Comparison of ENCODE assay signal across 15 cellular contexts in genomic region chr13:71515639-71516038, GRCh38.
A peak's percentile ranks its signal among the peaks of the same experiment; 100 is the strongest.
DNase-seq lines count a peak whose midpoint lies in the region; ATAC-seq and TF ChIP-seq lines count a peak whose summit lies in the region.
"Had no signal": no experiment of that assay in that cellular context is flagged by ENCODE, and none has a peak within 500 bp of the region (broad histone marks: within the 10 kb centered on the region; RNA-seq: fewer than 3 reads in every experiment).

No MANE protein-coding gene starts in this region.

- no peaks in the 10 kb centered on the region for H3K4me1 ChIP-seq in HEK293 (ENCODE audit: control insufficient read depth, insufficient read depth, low read length)
- H3K4me1 ChIP-seq in mucosa of descending colon (ENCODE audit: low read depth) = no peaks in the 10 kb centered on the region
- H3K4me1 ChIP-seq: Peyer's patch had no signal

- CTCF ChIA-PET in HEK293 (lab: Yijun Ruan, JAX) = no interaction called here
- CTCF ChIA-PET in activated CD4-positive, alpha-beta memory T cell treated with anti-CD3 and anti-CD28 coated beads for 36 hours (lab: Charles Lee) = no interaction called here

- intact Hi-C loops in mucosa of descending colon (cut with DNase I, micrococcal nuclease) = no loop called here
- intact Hi-C loops in activated CD4-positive, alpha-beta memory T cell treated with anti-CD3 and anti-CD28 coated beads for 36 hours (cut with micrococcal nuclease) = no loop called here

- POLR2A ChIA-PET in HEK293 (lab: Yijun Ruan, JAX) = no interaction called here
- POLR2A ChIA-PET in activated CD4-positive, alpha-beta memory T cell treated with anti-CD3 and anti-CD28 coated beads for 36 hours (lab: Charles Lee) = no interaction called here

- no peak overlapping the region for H3K4me3 Mint-ChIP-seq in activated CD4-positive, alpha-beta memory T cell treated with anti-CD3 and anti-CD28 coated beads for 36 hours
- H3K4me3 Mint-ChIP-seq: CD8-positive, alpha-beta T cell; GM23338; HFFc6 had no signal

- H3K36me3 ChIP-seq in HEK293 (ENCODE audit: control insufficient read depth in 2 of 2, insufficient read depth in 1 of 2, low read length in 2 of 2) = no peaks in the 10 kb centered on the region
- H3K36me3 ChIP-seq in mucosa of descending colon (ENCODE audit: low read depth) = no peaks in the 10 kb centered on the region
- H3K36me3 ChIP-seq: Peyer's patch had no signal

- no peaks in the 10 kb centered on the region for H3K9me3 Mint-ChIP-seq in activated CD4-positive, alpha-beta memory T cell treated with anti-CD3 and anti-CD28 coated beads for 36 hours
- H3K9me3 Mint-ChIP-seq: CD8-positive, alpha-beta T cell; GM23338 had no signal

- H3K27me3 Mint-ChIP-seq in activated CD4-positive, alpha-beta memory T cell treated with anti-CD3 and anti-CD28 coated beads for 36 hours = no peaks in the 10 kb centered on the region

- H3K9me3 ChIP-seq in HEK293 (ENCODE audit: control insufficient read depth, insufficient read depth, low read depth, low read length) (no peaks in the 10 kb centered on the region), mucosa of descending colon (no peaks in the 10 kb centered on the region)
- H3K9me3 ChIP-seq: Peyer's patch had no signal

- no peak overlapping the region for H3K27ac ChIP-seq in HEK293 (ENCODE audit: extremely low read depth, low read depth, low read length)
- H3K27ac ChIP-seq: KMS-11, Peyer's patch had no signal

- no peaks in the 10 kb centered on the region for H3K36me3 Mint-ChIP-seq in activated CD4-positive, alpha-beta memory T cell treated with anti-CD3 and anti-CD28 coated beads for 36 hours
- H3K36me3 Mint-ChIP-seq: CD8-positive, alpha-beta T cell had no signal

- no peaks in the 10 kb centered on the region for H3K4me1 Mint-ChIP-seq in activated CD4-positive, alpha-beta memory T cell treated with anti-CD3 and anti-CD28 coated beads for 36 hours (ENCODE audit: low read depth)
- H3K4me1 Mint-ChIP-seq: GM23338 had no signal

- ATAC-seq in mucosa of descending colon = peak; percentile 56
- ATAC-seq: CD8-positive, alpha-beta T cell; GM23338 had no signal

- no peak overlapping the region for H3K4me3 ChIP-seq in HEK293 (ENCODE audit: low read depth, low read length)
- H3K4me3 ChIP-seq in mucosa of descending colon = no peak overlapping the region
- H3K4me3 ChIP-seq: GM23338, Peyer's patch had no signal

- no peak overlapping the region for H3K27ac Mint-ChIP-seq in activated CD4-positive, alpha-beta memory T cell treated with anti-CD3 and anti-CD28 coated beads for 36 hours
- H3K27ac Mint-ChIP-seq: CD8-positive, alpha-beta T cell; GM23338; HFFc6 had no signal

- DNase-seq in NCI-H146 treated with DMSO at 0.1 percent for 48 hours (lab: John Stamatoyannopoulos, UW; ENCODE audit: unreplicated experiment) (peak; percentile 18), NCI-H69 (lab: John Stamatoyannopoulos, UW) (peak; percentile 91), mucosa of descending colon (peak in 1 of 3 donors; percentile 7), SKM-1 (lab: John Stamatoyannopoulos, UW; ENCODE audit: unreplicated experiment) (no peak), hippocampal formation (lab: John Stamatoyannopoulos, UW) (no peak)
- no peak for DNase-seq in activated CD4-positive, alpha-beta memory T cell treated with anti-CD3 and anti-CD28 coated beads for 36 hours
- DNase-seq: CD8-positive, alpha-beta T cell; HFFc6; NCI-H1436 treated with DMSO at 0.1 percent for 48 hours; NCI-H526; Peyer's patch; Right ventricle myocardium superior had no signal

- TF ChIP-seq CTCF in HEK293 (tag by site-specific recombination; IDR thresholded peaks at IDR 0.05) = no peak
- no peak for TF ChIP-seq CTCF in mucosa of descending colon (IDR thresholded peaks at IDR 0.05)

TF ChIP-seq in HEK293, 187 proteins besides CTCF, POLR2A, EP300 and RAD21 (continues in another document):
- TF ChIP-seq ZNF785 (tag by site-specific recombination; IDR thresholded peaks at IDR 0.05) = no peak
- no peak for TF ChIP-seq ZNF398 (tag by site-specific recombination; IDR thresholded peaks at IDR 0.05)
- peak; percentile 78; the same call in 1 of the 2 replicates for TF ChIP-seq ZNF843 (tag by site-specific recombination; IDR thresholded peaks at IDR 0.05)
- no peak for TF ChIP-seq ZBTB10 (tag by site-specific recombination; IDR thresholded peaks at IDR 0.05)
- TF ChIP-seq PRDM6 (tag by site-specific recombination; IDR thresholded peaks at IDR 0.05) = peak; percentile 90
- TF ChIP-seq ATF2 (tag by site-specific recombination; IDR thresholded peaks at IDR 0.05; ENCODE audit: low read depth) = peak; percentile 85
- TF ChIP-seq ZNF529 (tag by site-specific recombination; IDR thresholded peaks at IDR 0.05; ENCODE audit: insufficient replicate concordance) = no peak
- TF ChIP-seq ZIC2 (tag by site-specific recombination; IDR thresholded peaks at IDR 0.05) = no peak
- TF ChIP-seq ZNF623 (tag by site-specific recombination; IDR thresholded peaks at IDR 0.05) = no peak
- TF ChIP-seq ZNF585B (tag by site-specific recombination; IDR thresholded peaks at IDR 0.05) = no peak
- TF ChIP-seq ZNF660 (tag by site-specific recombination; IDR thresholded peaks at IDR 0.05) = no peak
- TF ChIP-seq ZNF837 (tag by site-specific recombination; IDR thresholded peaks at IDR 0.05) = no peak
- peak; percentile 45; the same call in 1 of the 2 replicates for TF ChIP-seq IKZF3 (tag by site-specific recombination; IDR thresholded peaks at IDR 0.05)
- 0 out of 2 replicates have a peak, but pooled peaks have one; percentile 23 for TF ChIP-seq ZNF629 (tag by site-specific recombination; IDR thresholded peaks at IDR 0.05)
- no peak for TF ChIP-seq ZNF776 (tag by site-specific recombination; IDR thresholded peaks at IDR 0.05; ENCODE audit: borderline replicate concordance)
- peak; percentile 76 for TF ChIP-seq SP7 (tag by site-specific recombination; IDR thresholded peaks at IDR 0.05)
- peak; percentile 75 for TF ChIP-seq FEZF1 (tag by site-specific recombination; IDR thresholded peaks at IDR 0.05)
- TF ChIP-seq KLF8 (tag by site-specific recombination; IDR thresholded peaks at IDR 0.05) = 0 out of 2 replicates have a peak, but pooled peaks have one; percentile 17
- peak; percentile 65 for TF ChIP-seq OSR2 (tag by site-specific recombination; IDR thresholded peaks at IDR 0.05)

Comparison
In these comparisons a context has a peak if more than half of its experiments do, and no peak if none do; other contexts are left out.
1. DNase-seq: peak in NCI-H146 treated with DMSO at 0.1 percent for 48 hours (single experiment) and NCI-H69 (single experiment); none in SKM-1 (single experiment), hippocampal formation (0 of 2) and activated CD4-positive, alpha-beta memory T cell treated with anti-CD3 and anti-CD28 coated beads for 36 hours (single experiment).